ENCODE assay signal across 8 cellular contexts in genomic region chr6:157227202-157228166, GRCh38.
A peak's percentile ranks its signal among the peaks of the same experiment; 100 is the strongest.
DNase-seq lines count a peak whose midpoint lies in the region; ATAC-seq and TF ChIP-seq lines count a peak whose summit lies in the region.

No MANE protein-coding gene starts in this region.

- no peaks in the 10 kb centered on the region for H3K36me3 Mint-ChIP-seq in activated T-helper 17 cell treated with anti-CD3 and anti-CD28 coated beads, Interleukin-2, amount 50 U/mL, for 72 hours (ENCODE audit: low read depth)

- no peaks in the 10 kb centered on the region; the same call in 1 of the 2 replicates for H3K9me3 ChIP-seq in AG04450 (ENCODE audit: control insufficient read depth, insufficient read depth, low read length)

- H3K9me3 Mint-ChIP-seq in activated T-helper 17 cell treated with anti-CD3 and anti-CD28 coated beads, Interleukin-2, amount 50 U/mL, for 72 hours = no peaks in the 10 kb centered on the region

- H3K4me3 Mint-ChIP-seq in activated T-helper 17 cell treated with anti-CD3 and anti-CD28 coated beads, Interleukin-2, amount 50 U/mL, for 72 hours = no peak overlapping the region

- H3K4me1 Mint-ChIP-seq in activated T-helper 17 cell treated with anti-CD3 and anti-CD28 coated beads, Interleukin-2, amount 50 U/mL, for 72 hours = peaks cover 24% of the 10 kb centered on the region

- CTCF ChIA-PET in AG04450 (lab: Charles Lee) = no interaction called here

- no peak for ATAC-seq in HG02642 (IDR thresholded peaks at IDR 0.05; ENCODE audit: poor library complexity, unreplicated experiment)
- no peak for ATAC-seq in activated T-helper 17 cell treated with anti-CD3 and anti-CD28 coated beads, Interleukin-2, amount 50 U/mL, for 72 hours (replicated peaks)

- no peak for DNase-seq in AG04450 (ENCODE audit: low read depth, low spot score)
- no peak for DNase-seq in GM10266 (ENCODE audit: extremely low spot score)
- peak; percentile 31 for DNase-seq in SW480 (ENCODE audit: low spot score)
- DNase-seq in fibroblast of the aortic adventitia (ENCODE audit: low read depth) = no peak
- DNase-seq in HK-2 (ENCODE audit: unreplicated experiment) = no peak
- DNase-seq in RKO (ENCODE audit: low spot score) = no peak

- TF ChIP-seq CTCF in AG04450 (IDR thresholded peaks at IDR 0.05; ENCODE audit: low read depth, low read length) = peak; percentile 35
- TF ChIP-seq CTCF in GM10266 (IDR thresholded peaks at IDR 0.05; ENCODE audit: control insufficient read depth, insufficient read depth, low read depth, missing control alignments) = peak; percentile 8
- TF ChIP-seq CTCF in fibroblast of the aortic adventitia (IDR thresholded peaks at IDR 0.05; ENCODE audit: insufficient read depth, low read length) = peak; percentile 24

- H3K27me3 Mint-ChIP-seq in activated T-helper 17 cell treated with anti-CD3 and anti-CD28 coated beads, Interleukin-2, amount 50 U/mL, for 72 hours = no peaks in the 10 kb centered on the region

- POLR2A ChIA-PET in AG04450 (lab: Yijun Ruan, JAX) = no interaction called here

- no peak overlapping the region for H3K27ac Mint-ChIP-seq in activated T-helper 17 cell treated with anti-CD3 and anti-CD28 coated beads, Interleukin-2, amount 50 U/mL, for 72 hours

- H3K27ac ChIP-seq in AG04450 (ENCODE audit: low read depth, low read length) = no peak overlapping the region

- peaks cover 3% of the 10 kb centered on the region for H3K27me3 ChIP-seq in AG04450 (ENCODE audit: control insufficient read depth, insufficient read depth, low read length)

- H3K4me3 ChIP-seq in AG04450 (ENCODE audit: low read depth, low read length) (no peak overlapping the region), fibroblast of the aortic adventitia (ENCODE audit: low read depth, low read length) (no peak overlapping the region)
